34 cellular contexts compared by ENCODE assay signal in the genomic region with DNA sequence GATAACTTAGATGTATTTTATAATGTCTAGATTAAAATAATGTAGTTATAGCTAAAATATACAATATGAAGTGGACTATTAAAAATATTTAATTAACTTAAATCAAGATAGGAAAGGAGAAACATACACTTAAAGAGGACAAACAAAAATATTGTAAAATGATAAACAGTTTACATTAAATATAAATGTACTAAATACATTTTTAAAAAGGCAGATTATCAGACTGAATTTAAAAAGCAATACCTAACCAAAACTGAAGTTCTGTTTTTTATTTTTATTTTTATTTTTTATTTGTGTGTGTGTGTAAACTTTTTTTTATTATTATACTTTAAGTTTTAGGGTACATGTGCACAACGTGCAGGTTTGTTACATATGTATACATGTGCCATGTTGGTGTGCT.
"Had no signal": no experiment of that assay in that cellular context is flagged by ENCODE, and none has a peak within 500 bp of the region (broad histone marks: within the 10 kb centered on the region; RNA-seq: fewer than 3 reads in every experiment).

No MANE protein-coding gene starts in this region.

- ATAC-seq: activated CD4-positive, alpha-beta T cell treated with anti-CD3 and anti-CD28 coated beads for 36 hours; activated CD4-positive, CD25-positive, alpha-beta regulatory T cell treated with anti-CD3 and anti-CD28 coated beads, Interleukin-2, amount 50 U/mL, for 24 hours; activated CD8-positive, alpha-beta T cell treated with anti-CD3 and anti-CD28 coated beads for 36 hours; activated naive CD4-positive, alpha-beta T cell treated with anti-CD3 and anti-CD28 coated beads, Interleukin-2, amount 50 U/mL, for 72 hours; activated T-cell treated with anti-CD3 and anti-CD28 coated beads, Interleukin-2, amount 50 U/mL, for 4 hours; activated T-cell treated with anti-CD3 and anti-CD28 coated beads, Interleukin-2, amount 50 U/mL, for 72 hours; activated T-helper 17 cell treated with anti-CD3 and anti-CD28 coated beads, Interleukin-2, amount 50 U/mL, for 72 hours; body of pancreas; WTC11 had no signal

- H3K27ac ChIP-seq: adrenal gland, body of pancreas, brain microvascular endothelial cell, breast epithelium, WERI-Rb-1 had no signal

- DNase-seq: activated CD4-positive, alpha-beta memory T cell treated with anti-CD3 and anti-CD28 coated beads for 36 hours; activated CD4-positive, alpha-beta T cell treated with anti-CD3 and anti-CD28 coated beads for 1 hour; activated CD4-positive, alpha-beta T cell treated with anti-CD3 and anti-CD28 coated beads for 36 hours; activated CD4-positive, alpha-beta T cell treated with anti-CD3 and anti-CD28 coated beads for 48 hours; activated CD4-positive, alpha-beta T cell treated with anti-CD3 and anti-CD28 coated beads, Interleukin-2, amount 10 ng/mL, durations not matched to agents 7 days and 5 days; activated CD4-positive, CD25-positive, alpha-beta regulatory T cell; activated CD8-positive, alpha-beta memory T cell treated with anti-CD3 and anti-CD28 coated beads, Interleukin-2, amount 50 U/mL, for 4 hours; activated CD8-positive, alpha-beta T cell treated with anti-CD3 and anti-CD28 coated beads for 36 hours; activated effector memory CD4-positive, alpha-beta T cell treated with anti-CD3 and anti-CD28 coated beads, Interleukin-2, amount 50 U/mL, for 16 hours; activated gamma-delta T cell treated with Interleukin-2 at 50 U/mL for 16 hours; activated naive CD4-positive, alpha-beta T cell; activated naive CD4-positive, alpha-beta T cell treated with anti-CD3 and anti-CD28 coated beads for 36 hours; activated naive CD4-positive, alpha-beta T cell treated with anti-CD3 and anti-CD28 coated beads, Interleukin-2, amount 50 U/mL, for 16 hours; activated naive CD8-positive, alpha-beta T cell treated with anti-CD3 and anti-CD28 coated beads for 36 hours; activated T-cell treated with anti-CD3 and anti-CD28 coated beads for 4 hours; activated T-cell treated with anti-CD3 and anti-CD28 coated beads, Interleukin-2, amount 50 U/mL, for 1 hour; activated T-cell treated with anti-CD3 and anti-CD28 coated beads, Interleukin-2, amount 50 U/mL, for 4 hours; activated T-cell treated with anti-CD3 and anti-CD28 coated beads, Interleukin-2, amount 50 U/mL, for 72 hours; adrenal gland; amniotic stem cell; aorta; body of pancreas; brain microvascular endothelial cell; central memory CD4-positive, alpha-beta T cell; T-helper 1 cell; T-helper 2 cell; T-helper 9 cell; WERI-Rb-1 had no signal

- H3K4me1 ChIP-seq: adrenal gland, body of pancreas, breast epithelium had no signal

- H3K36me3 ChIP-seq: adrenal gland, brain microvascular endothelial cell, breast epithelium, WERI-Rb-1 had no signal

- H3K27me3 ChIP-seq: adrenal gland, body of pancreas, brain microvascular endothelial cell, breast epithelium had no signal

- H3K9me3 ChIP-seq: adrenal gland, body of pancreas, breast epithelium had no signal

- FAIRE-seq: astrocyte had no signal

- H3K4me3 ChIP-seq: adrenal gland, body of pancreas, breast epithelium had no signal
